8 cellular contexts compared by ENCODE assay signal in genomic region chr12:7091660-7092228, GRCh38. TPM values are rescaled to one million over a fixed set of nuclear protein-coding genes. Genes with fewer than 3 reads are reported as not detected.
DNase-seq lines count a peak whose midpoint lies in the region; ATAC-seq and TF ChIP-seq lines count a peak whose summit lies in the region.

No MANE protein-coding gene starts in this region.

- H3K4me1 Mint-ChIP-seq in HFFc6 (ENCODE audit: low read depth), result peaks cover 37% of the 10 kb centered on the region

- intact Hi-C loops in ascending aorta (cut with DNase I), result loop anchor here (1.0 to 5.0 kb wide), 4 partner anchors 12 to 74 kb away; partner anchors contain the start of genes C1RL, C1S and LPCAT3

- H3K27ac Mint-ChIP-seq in HFFc6, result peak overlapping the region; percentile 76

- H3K9me3 Mint-ChIP-seq in HFFc6, result no peaks in the 10 kb centered on the region

- H3K36me3 Mint-ChIP-seq in HFFc6 (ENCODE audit: low read depth), result no peaks in the 10 kb centered on the region

- peaks cover 17 to 32% of the 10 kb centered on the region in 2 donors for H3K36me3 ChIP-seq in ascending aorta
- H3K36me3 ChIP-seq in stomach smooth muscle (ENCODE audit: control insufficient read depth in 2 of 2, insufficient read depth in 2 of 2, low read length in 2 of 2), result peaks cover 10 to 20% of the 10 kb centered on the region in 2 donors

- TF ChIP-seq CTCF in HFFc6 (IDR thresholded peaks at IDR 0.05) (no peak), ascending aorta (IDR thresholded peaks at IDR 0.05) (no peak)

- H3K9me3 ChIP-seq in ascending aorta (no peaks in the 10 kb centered on the region), stomach smooth muscle (ENCODE audit: control insufficient read depth in 2 of 2, low read length in 2 of 2) (no peaks in the 10 kb centered on the region)

- H3K4me1 ChIP-seq in ascending aorta (peaks cover 0 to 12% of the 10 kb centered on the region in 2 donors), stomach smooth muscle (ENCODE audit: control insufficient read depth, insufficient read depth, low read length) (peaks cover 36% of the 10 kb centered on the region)

- peak overlapping the region; percentile 85 to 90 for H3K9ac ChIP-seq in stomach smooth muscle (ENCODE audit: low read length in 2 of 2)

- H3K4me3 ChIP-seq in ascending aorta, result peak overlapping the region; percentile 51 to 62
- H3K4me3 ChIP-seq in stomach smooth muscle (ENCODE audit: low read length in 2 of 2), result peak overlapping the region; percentile 87 to 91

- H3K27ac ChIP-seq in ascending aorta (peak overlapping the region; percentile 77 to 79), stomach smooth muscle (ENCODE audit: low read length) (peak overlapping the region; percentile 81)

- H3K27me3 Mint-ChIP-seq in HFFc6 (ENCODE audit: insufficient read depth), result peaks cover 13% of the 10 kb centered on the region

- ATAC-seq in left lobe of liver, result peak; percentile 68
- no peak for ATAC-seq in GM18870 (IDR thresholded peaks at IDR 0.05; ENCODE audit: unreplicated experiment)

- H3K27me3 ChIP-seq in ascending aorta, result no peaks in the 10 kb centered on the region
- no peaks in the 10 kb centered on the region for H3K27me3 ChIP-seq in stomach smooth muscle (ENCODE audit: control insufficient read depth in 1 of 2, insufficient read depth in 2 of 2, low read length in 2 of 2)

- DNase-seq in HFFc6 (no peak), ascending aorta (ENCODE audit: low spot score in 2 of 2) (peak in 1 of 2 donors; percentile 79), left lobe of liver (ENCODE audit: low spot score) (peak; percentile 89), NCI-H1417 treated with DMSO at 0.1 percent for 48 hours (lab: John Stamatoyannopoulos, UW) (no peak), NCI-H748 treated with DMSO at 0.1 percent for 48 hours (lab: John Stamatoyannopoulos, UW) (no peak)
- DNase-seq in stimulated activated CD4-positive, alpha-beta T cell treated with anti-CD3 and anti-CD28 coated beads, Interleukin-1b, Interleukin-23, amount 100 ng/mL, for 48 hours, result no peak

- H3K4me3 Mint-ChIP-seq in HFFc6, result peak overlapping the region; percentile 91

RNA-seq across cellular contexts. Expression of gene C1R, which starts 0.5 kb away (rescaled TPM):
- total RNA-seq in HFFc6 (2021; fragmentation: NEBNext Ultra II Directional; extraction: Animal tissue kit (Norgen Biotek cat#: 25700)), result 10 to 100 TPM in 5 of 6 experiments, 1 to 10 TPM in 1; 9.3 to 43.4 (median 36.0) TPM
- total RNA-seq in ascending aorta (1,046 TPM), left lobe of liver (1,748 TPM)

RNA-seq across cellular contexts. Expression of gene C1RL, which starts 17.3 kb away (rescaled TPM):
- 10 to 100 TPM in 5 of 6 experiments, 1 to 10 TPM in 1; 8.5 to 20.0 (median 15.8) TPM for total RNA-seq in HFFc6 (2021; fragmentation: NEBNext Ultra II Directional; extraction: Animal tissue kit (Norgen Biotek cat#: 25700))
- total RNA-seq in ascending aorta, result 196 TPM
- total RNA-seq in left lobe of liver, result 243 TPM

RNA-seq across cellular contexts. Expression of gene C1S, which starts 31.2 kb away (rescaled TPM):
- total RNA-seq in HFFc6 (2021; fragmentation: NEBNext Ultra II Directional; extraction: Animal tissue kit (Norgen Biotek cat#: 25700)), result 10 to 100 TPM; 21.9 to 30.8 (median 30.2) TPM
- total RNA-seq in ascending aorta (273 TPM), left lobe of liver (1,760 TPM)

RNA-seq across cellular contexts. Expression of gene RBP5, which starts 36.9 kb away (rescaled TPM):
- total RNA-seq in HFFc6 (2021; fragmentation: NEBNext Ultra II Directional; extraction: Animal tissue kit (Norgen Biotek cat#: 25700)), result not detected
- 0.96 TPM for total RNA-seq in ascending aorta
- 154 TPM for total RNA-seq in left lobe of liver

RNA-seq across cellular contexts. Expression of gene CLSTN3, which starts 38.4 kb away (rescaled TPM):
- total RNA-seq in HFFc6 (2021; fragmentation: NEBNext Ultra II Directional; extraction: Animal tissue kit (Norgen Biotek cat#: 25700)), result 10 to 100 TPM; 10.4 to 15.5 (median 13.7) TPM
- total RNA-seq in ascending aorta, result 132 TPM
- 48.4 TPM for total RNA-seq in left lobe of liver

Comparison
In these comparisons a context has a peak if more than half of its experiments do, and no peak if none do; other contexts are left out.
1. RNA of gene C1R, which starts 0.5 kb away (total RNA-seq): 1,748 TPM in left lobe of liver (single experiment) and 1,046 TPM in ascending aorta (single experiment); 9.3 to 43.4 TPM in HFFc6; every median in the first group is over 10 times any median in the second.